Comparison of ENCODE assay signal across 36 cellular contexts in genomic region chr4:34732170-34732569, GRCh38.
DNase-seq lines count a peak whose midpoint lies in the region; ATAC-seq, FAIRE-seq and TF ChIP-seq lines count a peak whose summit lies in the region.
"Had no signal": no experiment of that assay in that cellular context is flagged by ENCODE, and none has a peak within 500 bp of the region (broad histone marks: within the 10 kb centered on the region; RNA-seq: fewer than 3 reads in every experiment).

No MANE protein-coding gene starts in this region.

- no peak for TF ChIP-seq POLR2A in A549 (IDR thresholded peaks at IDR 0.05; ENCODE audit: low read length)
- TF ChIP-seq POLR2A in gastrocnemius medialis (IDR thresholded peaks at IDR 0.05), result no peak

- POLR2A ChIA-PET in A549 (lab: Yijun Ruan, JAX) (no interaction called here), PC-3 (lab: Charles Lee; ENCODE audit: unreplicated experiment) (no interaction called here)

- H4K20me1 ChIP-seq in PC-3 (ENCODE audit: low read length), result no peaks in the 10 kb centered on the region
- no peaks in the 10 kb centered on the region for H4K20me1 ChIP-seq in hepatocyte (ENCODE audit: insufficient read depth, poor library complexity, severe bottlenecking)

- H3K36me3 ChIP-seq in PC-3 (ENCODE audit: low read depth, low read length) (no peaks in the 10 kb centered on the region), hepatocyte (replicated peaks; ENCODE audit: insufficient read depth, low read depth) (no peaks in the 10 kb centered on the region), gastrocnemius medialis (no peaks in the 10 kb centered on the region)
- H3K36me3 ChIP-seq: esophagus muscularis mucosa, left ventricle myocardium inferior, neutrophil, Peyer's patch, prostate gland, sigmoid colon, transverse colon, WERI-Rb-1 had no signal

- H3K9me3 Mint-ChIP-seq in activated CD8-positive, alpha-beta memory T cell treated with anti-CD3 and anti-CD28 coated beads, Interleukin-2, amount 10 ng/mL, durations not matched to agents 7 days and 5 days (ENCODE audit: low read depth), result peaks cover 6% of the 10 kb centered on the region
- H3K9me3 Mint-ChIP-seq: dendritic cell treated with granulocyte-macrophage colony-stimulating factor and Interleukin-4, amounts not matched to agents 40 ng/mL and 50 ng/mL, for 4 days; H9 had no signal

- H3K4me3 Mint-ChIP-seq in activated CD8-positive, alpha-beta memory T cell treated with anti-CD3 and anti-CD28 coated beads, Interleukin-2, amount 10 ng/mL, durations not matched to agents 7 days and 5 days, result no peak overlapping the region
- H3K4me3 Mint-ChIP-seq: activated CD4-positive, alpha-beta T cell treated with anti-CD3 and anti-CD28 coated beads, Interleukin-2, amount 10 ng/mL, durations not matched to agents 24 days and 14 days; activated naive CD8-positive, alpha-beta T cell treated with anti-CD3 and anti-CD28 coated beads for 36 hours; CD4-positive, CD25-positive, alpha-beta regulatory T cell; dendritic cell treated with granulocyte-macrophage colony-stimulating factor and Interleukin-4, amounts not matched to agents 40 ng/mL and 50 ng/mL, for 4 days; H9 had no signal

- TF ChIP-seq CTCF in A549 (IDR thresholded peaks at IDR 0.05) (no peak), PC-3 (conservative IDR thresholded peaks at IDR 0.05; ENCODE audit: low read depth, low read length) (no peak), hepatocyte (IDR thresholded peaks at IDR 0.05; ENCODE audit: poor library complexity) (no peak), gastrocnemius medialis (IDR thresholded peaks at IDR 0.05 in 4 of 5, conservative IDR thresholded peaks at IDR 0.05 in 1 of 5) (no peak)

- H3K9me2 ChIP-seq in PC-3 (replicated peaks; ENCODE audit: low read length), result no peaks in the 10 kb centered on the region
- H3K9me2 ChIP-seq in hepatocyte (replicated peaks; ENCODE audit: insufficient read depth), result no peaks in the 10 kb centered on the region

- in situ Hi-C loops in gastrocnemius medialis (cut with MboI; ENCODE audit: low sequenced_read_pairs in 4 of 4), result no loop called here

- no peak overlapping the region for H3K9ac ChIP-seq in PC-3 (ENCODE audit: low read length)

- H2AFZ ChIP-seq in PC-3 (ENCODE audit: low read length) (0 out of 2 replicates have a peak overlapping the region, but pooled peaks have one; percentile 38), hepatocyte (peak overlapping the region; percentile 40)

- no TSS peak for BruUV-seq in PC-3 (replicated peaks; lab: Mats Ljungman, UMichigan)

- TF ChIP-seq EP300 in A549 (IDR thresholded peaks at IDR 0.05), result no peak

- H3K27me3 Mint-ChIP-seq in activated CD8-positive, alpha-beta memory T cell treated with anti-CD3 and anti-CD28 coated beads, Interleukin-2, amount 10 ng/mL, durations not matched to agents 7 days and 5 days, result no peaks in the 10 kb centered on the region
- H3K27me3 Mint-ChIP-seq: activated CD4-positive, alpha-beta T cell treated with anti-CD3 and anti-CD28 coated beads, Interleukin-2, amount 10 ng/mL, durations not matched to agents 24 days and 14 days; activated naive CD8-positive, alpha-beta T cell treated with anti-CD3 and anti-CD28 coated beads for 36 hours; CD4-positive, CD25-positive, alpha-beta regulatory T cell; dendritic cell treated with granulocyte-macrophage colony-stimulating factor and Interleukin-4, amounts not matched to agents 40 ng/mL and 50 ng/mL, for 4 days had no signal

- H3K27ac ChIP-seq in A549 (peak overlapping the region; percentile 61 to 67), PC-3 (ENCODE audit: low read length) (no peak overlapping the region), hepatocyte (peak overlapping the region; percentile 83), gastrocnemius medialis (peak overlapping the region; percentile 75 to 85 (median 82))
- H3K27ac ChIP-seq: esophagus muscularis mucosa, HL-60, left ventricle myocardium inferior, neutrophil, Peyer's patch, prostate gland, sigmoid colon, transverse colon, WERI-Rb-1 had no signal

- DNase-seq in A549 (ENCODE audit: low read depth in 1 of 2, low spot score in 1 of 2) (no peak), PC-3 (no peak), hepatocyte (ENCODE audit: low spot score) (no peak), gastrocnemius medialis (no peak)
- no peak for DNase-seq in activated CD8-positive, alpha-beta memory T cell treated with anti-CD3 and anti-CD28 coated beads, Interleukin-2, amount 10 ng/mL, durations not matched to agents 7 days and 5 days
- no peak for DNase-seq in stimulated activated naive CD4-positive, alpha-beta T cell (lab: John Stamatoyannopoulos, UW)
- DNase-seq: activated CD4-positive, alpha-beta T cell treated with anti-CD3 and anti-CD28 coated beads, Interleukin-2, amount 10 ng/mL, durations not matched to agents 24 days and 14 days; activated CD8-positive, alpha-beta memory T cell treated with anti-CD3 and anti-CD28 coated beads for 24 hours; activated effector memory CD4-positive, alpha-beta T cell treated with Interleukin-2 at 50 U/mL for 16 hours; activated naive CD8-positive, alpha-beta T cell treated with anti-CD3 and anti-CD28 coated beads for 36 hours; AML-193; anterior cingulate cortex; CD4-positive, CD25-positive, alpha-beta regulatory T cell; central memory CD4-positive, alpha-beta T cell; foreskin fibroblast; H9; head of caudate nucleus; KG1; left ventricle myocardium inferior; NCI-H2081 treated with DMSO at 0.1 percent for 48 hours; NCI-H2227 treated with DMSO at 0.1 percent for 48 hours; Peyer's patch; SHP77; sigmoid colon; stimulated activated CD4-positive, alpha-beta T cell treated with anti-CD3 and anti-CD28 coated beads, Interleukin-4, amount 100 ng/mL, for 1 hour; transverse colon; WERI-Rb-1 had no signal

- FAIRE-seq in A549 (lab: Jason Lieb, UNC), result no peak
- FAIRE-seq: endometrium, keratinocyte had no signal

- peak overlapping the region; percentile 54; the same call in 2 of the 3 replicates for H3K4me2 ChIP-seq in A549
- no peak overlapping the region for H3K4me2 ChIP-seq in PC-3 (ENCODE audit: low read length)
- H3K4me2 ChIP-seq in hepatocyte, result peak overlapping the region; percentile 22

- H3K4me1 ChIP-seq in A549, result peaks cover 15% of the 10 kb centered on the region; the same call in 1 of the 3 replicates
- no peaks in the 10 kb centered on the region for H3K4me1 ChIP-seq in PC-3 (ENCODE audit: insufficient read depth, low read length)
- H3K4me1 ChIP-seq in hepatocyte (ENCODE audit: insufficient read depth), result peaks cover 23% of the 10 kb centered on the region
- peaks cover 8 to 17% of the 10 kb centered on the region in 2 donors for H3K4me1 ChIP-seq in gastrocnemius medialis
- H3K4me1 ChIP-seq: esophagus muscularis mucosa, left ventricle myocardium inferior, Peyer's patch, prostate gland, sigmoid colon, transverse colon had no signal

- TF ChIP-seq RAD21 in A549 (conservative IDR thresholded peaks at IDR 0.05 in 1 of 2, IDR thresholded peaks at IDR 0.05 in 1 of 2), result no peak

- CTCF ChIA-PET in A549 (lab: Yijun Ruan, JAX), result no interaction called here
- CTCF ChIA-PET in PC-3 (lab: Charles Lee), result no interaction called here
- CTCF ChIA-PET in activated CD8-positive, alpha-beta memory T cell treated with anti-CD3 and anti-CD28 coated beads, Interleukin-2, amount 10 ng/mL, durations not matched to agents 7 days and 5 days (lab: Charles Lee), result no interaction called here

- H3F3A ChIP-seq in PC-3 (ENCODE audit: low read length, unreplicated experiment), result no peaks in the 10 kb centered on the region

- ATAC-seq in A549 (no peak), PC-3 (no peak), gastrocnemius medialis (no peak), GM21423 (IDR thresholded peaks at IDR 0.05; ENCODE audit: unreplicated experiment) (no peak), GM18868 (IDR thresholded peaks at IDR 0.05; ENCODE audit: unreplicated experiment) (no peak)
- no peak for ATAC-seq in activated CD8-positive, alpha-beta memory T cell treated with anti-CD3 and anti-CD28 coated beads, Interleukin-2, amount 10 ng/mL, durations not matched to agents 7 days and 5 days

- no peaks in the 10 kb centered on the region for H3K9me3 ChIP-seq in A549
- H3K9me3 ChIP-seq in PC-3 (ENCODE audit: low read length), result no peaks in the 10 kb centered on the region
- H3K9me3 ChIP-seq in hepatocyte (ENCODE audit: low read depth), result no peaks in the 10 kb centered on the region
- H3K9me3 ChIP-seq in gastrocnemius medialis, result no peaks in the 10 kb centered on the region
- H3K9me3 ChIP-seq: esophagus muscularis mucosa, left ventricle myocardium inferior, neutrophil, Peyer's patch, prostate gland, sigmoid colon, transverse colon had no signal

- no peaks in the 10 kb centered on the region for H3K36me3 Mint-ChIP-seq in activated CD8-positive, alpha-beta memory T cell treated with anti-CD3 and anti-CD28 coated beads, Interleukin-2, amount 10 ng/mL, durations not matched to agents 7 days and 5 days
- H3K36me3 Mint-ChIP-seq: activated naive CD8-positive, alpha-beta T cell treated with anti-CD3 and anti-CD28 coated beads for 36 hours; CD4-positive, CD25-positive, alpha-beta regulatory T cell had no signal

- no peak overlapping the region for H3K4me3 ChIP-seq in A549
- H3K4me3 ChIP-seq in PC-3 (ENCODE audit: low read length), result no peak overlapping the region
- H3K4me3 ChIP-seq in hepatocyte, result no peak overlapping the region
- no peak overlapping the region for H3K4me3 ChIP-seq in gastrocnemius medialis
- H3K4me3 ChIP-seq: esophagus muscularis mucosa, left ventricle myocardium inferior, Peyer's patch, prostate gland, sigmoid colon, transverse colon had no signal

- intact Hi-C loops in PC-3 (cut with micrococcal nuclease) (no loop called here), gastrocnemius medialis (cut with DNase I; ENCODE audit: low total_unique reads) (loop anchor here (2.0 kb wide), 1 partner anchor 243 kb away; no protein-coding TSS in a partner anchor)

- H3K27me3 ChIP-seq in PC-3 (ENCODE audit: low read length) (no peaks in the 10 kb centered on the region), hepatocyte (no peaks in the 10 kb centered on the region), gastrocnemius medialis (no peaks in the 10 kb centered on the region)
- H3K27me3 ChIP-seq: esophagus muscularis mucosa, neutrophil, Peyer's patch, sigmoid colon, transverse colon had no signal

- no peak overlapping the region for H3K27ac Mint-ChIP-seq in activated CD8-positive, alpha-beta memory T cell treated with anti-CD3 and anti-CD28 coated beads, Interleukin-2, amount 10 ng/mL, durations not matched to agents 7 days and 5 days
- H3K27ac Mint-ChIP-seq: activated CD4-positive, alpha-beta T cell treated with anti-CD3 and anti-CD28 coated beads, Interleukin-2, amount 10 ng/mL, durations not matched to agents 24 days and 14 days; activated naive CD8-positive, alpha-beta T cell treated with anti-CD3 and anti-CD28 coated beads for 36 hours; CD4-positive, CD25-positive, alpha-beta regulatory T cell; dendritic cell treated with granulocyte-macrophage colony-stimulating factor and Interleukin-4, amounts not matched to agents 40 ng/mL and 50 ng/mL, for 4 days; H9 had no signal

- H3K79me2 ChIP-seq in PC-3 (ENCODE audit: low read length) (no peaks in the 10 kb centered on the region), hepatocyte (no peaks in the 10 kb centered on the region)

- H3K4me1 Mint-ChIP-seq in activated CD8-positive, alpha-beta memory T cell treated with anti-CD3 and anti-CD28 coated beads, Interleukin-2, amount 10 ng/mL, durations not matched to agents 7 days and 5 days, result no peaks in the 10 kb centered on the region
- H3K4me1 Mint-ChIP-seq: activated CD4-positive, alpha-beta T cell treated with anti-CD3 and anti-CD28 coated beads, Interleukin-2, amount 10 ng/mL, durations not matched to agents 24 days and 14 days; activated naive CD8-positive, alpha-beta T cell treated with anti-CD3 and anti-CD28 coated beads for 36 hours; CD4-positive, CD25-positive, alpha-beta regulatory T cell had no signal
